In genomic region chr16:12802048-12802447, GRCh38 we compare ENCODE assay signal across 11 cellular contexts. TPM values are rescaled to one million over a fixed set of nuclear protein-coding genes. Genes with fewer than 3 reads are reported as not detected.
A peak's percentile ranks its signal among the peaks of the same experiment; 100 is the strongest.
DNase-seq lines count a peak whose midpoint lies in the region; ATAC-seq and TF ChIP-seq lines count a peak whose summit lies in the region.
"Had no signal": no experiment of that assay in that cellular context is flagged by ENCODE, and none has a peak within 500 bp of the region (broad histone marks: within the 10 kb centered on the region; RNA-seq: fewer than 3 reads in every experiment).

No MANE protein-coding gene starts in this region.

- H3K27me3 Mint-ChIP-seq in activated naive CD4-positive, alpha-beta T cell treated with anti-CD3 and anti-CD28 coated beads, Interleukin-2, amount 50 U/mL, for 24 hours, result no peaks in the 10 kb centered on the region
- no peaks in the 10 kb centered on the region for H3K27me3 Mint-ChIP-seq in type B pancreatic cell

- H3K27ac Mint-ChIP-seq in activated naive CD4-positive, alpha-beta T cell treated with anti-CD3 and anti-CD28 coated beads, Interleukin-2, amount 50 U/mL, for 24 hours, result no peak overlapping the region
- H3K27ac Mint-ChIP-seq in type B pancreatic cell, result peak overlapping the region; percentile 93

- no peaks in the 10 kb centered on the region for H3K27me3 ChIP-seq in ascending aorta
- no peaks in the 10 kb centered on the region for H3K27me3 ChIP-seq in lower lobe of right lung (ENCODE audit: low read depth)
- H3K27me3 ChIP-seq in gastrocnemius medialis, result no peaks in the 10 kb centered on the region
- H3K27me3 ChIP-seq in uterus, result no peaks in the 10 kb centered on the region
- H3K27me3 ChIP-seq: body of pancreas had no signal

- H3K4me3 ChIP-seq in ascending aorta (peak overlapping the region in 1 of 2 donors; percentile 73), lower lobe of right lung (peak overlapping the region; percentile 23), gastrocnemius medialis (no peak overlapping the region), uterus (no peak overlapping the region)
- H3K4me3 ChIP-seq: body of pancreas had no signal

- no peaks in the 10 kb centered on the region for H3K36me3 ChIP-seq in ascending aorta
- H3K36me3 ChIP-seq in lower lobe of right lung, result no peaks in the 10 kb centered on the region
- no peaks in the 10 kb centered on the region for H3K36me3 ChIP-seq in gastrocnemius medialis
- H3K36me3 ChIP-seq in uterus, result no peaks in the 10 kb centered on the region

- peaks cover 3 to 19% of the 10 kb centered on the region in 2 donors for H3K4me1 ChIP-seq in ascending aorta
- peaks cover 35% of the 10 kb centered on the region for H3K4me1 ChIP-seq in lower lobe of right lung
- peaks cover 4 to 12% of the 10 kb centered on the region in 2 donors for H3K4me1 ChIP-seq in gastrocnemius medialis
- no peaks in the 10 kb centered on the region for H3K4me1 ChIP-seq in uterus

- TF ChIP-seq POLR2A in gastrocnemius medialis (IDR thresholded peaks at IDR 0.05) (no peak), uterus (IDR thresholded peaks at IDR 0.05) (no peak)

- ATAC-seq in lower lobe of right lung, result no peak
- ATAC-seq in gastrocnemius medialis, result no peak
- ATAC-seq in HG03095 (IDR thresholded peaks at IDR 0.05; ENCODE audit: unreplicated experiment), result no peak
- ATAC-seq: body of pancreas had no signal

- H3K9me3 Mint-ChIP-seq in activated naive CD4-positive, alpha-beta T cell treated with anti-CD3 and anti-CD28 coated beads, Interleukin-2, amount 50 U/mL, for 24 hours, result peaks cover 7% of the 10 kb centered on the region
- no peaks in the 10 kb centered on the region for H3K9me3 Mint-ChIP-seq in type B pancreatic cell

- peaks cover 15% of the 10 kb centered on the region for H3K4me1 Mint-ChIP-seq in activated naive CD4-positive, alpha-beta T cell treated with anti-CD3 and anti-CD28 coated beads, Interleukin-2, amount 50 U/mL, for 24 hours
- peaks cover 31% of the 10 kb centered on the region for H3K4me1 Mint-ChIP-seq in type B pancreatic cell (ENCODE audit: unreplicated experiment)

- H3K36me3 Mint-ChIP-seq in activated naive CD4-positive, alpha-beta T cell treated with anti-CD3 and anti-CD28 coated beads, Interleukin-2, amount 50 U/mL, for 24 hours, result no peaks in the 10 kb centered on the region
- no peaks in the 10 kb centered on the region for H3K36me3 Mint-ChIP-seq in type B pancreatic cell

- no peak for TF ChIP-seq CTCF in ascending aorta (IDR thresholded peaks at IDR 0.05)
- no peak for TF ChIP-seq CTCF in lower lobe of right lung (IDR thresholded peaks at IDR 0.05)
- TF ChIP-seq CTCF in type B pancreatic cell (conservative IDR thresholded peaks at IDR 0.05), result no peak
- no peak for TF ChIP-seq CTCF in gastrocnemius medialis (IDR thresholded peaks at IDR 0.05 in 4 of 5, conservative IDR thresholded peaks at IDR 0.05 in 1 of 5)
- no peak for TF ChIP-seq CTCF in uterus (IDR thresholded peaks at IDR 0.05)

- no peak for DNase-seq in activated naive CD4-positive, alpha-beta T cell (lab: John Stamatoyannopoulos, UW)
- DNase-seq in ascending aorta (ENCODE audit: low spot score in 2 of 2) (no peak), lower lobe of right lung (no peak), type B pancreatic cell (ENCODE audit: extremely low spot score, unreplicated experiment) (no peak), gastrocnemius medialis (no peak), uterus (no peak)
- DNase-seq: NCI-H510A treated with DMSO at 0.1 percent for 48 hours had no signal

- H3K4me3 Mint-ChIP-seq in activated naive CD4-positive, alpha-beta T cell treated with anti-CD3 and anti-CD28 coated beads, Interleukin-2, amount 50 U/mL, for 24 hours, result peak overlapping the region; percentile 94
- H3K4me3 Mint-ChIP-seq in type B pancreatic cell, result peak overlapping the region; percentile 91

- no peaks in the 10 kb centered on the region for H3K9me3 ChIP-seq in ascending aorta
- H3K9me3 ChIP-seq in lower lobe of right lung, result no peaks in the 10 kb centered on the region
- H3K9me3 ChIP-seq in gastrocnemius medialis, result no peaks in the 10 kb centered on the region
- H3K9me3 ChIP-seq in uterus, result no peaks in the 10 kb centered on the region
- H3K9me3 ChIP-seq: body of pancreas had no signal

- in situ Hi-C loops in gastrocnemius medialis (cut with MboI; ENCODE audit: low sequenced_read_pairs in 4 of 4), result loop anchor here in 2 of 4 donors (25.0 kb wide), 3 partner anchors 340 to 840 kb away; partner anchors contain the start of gene TNFRSF17 (in 1 of the 2)

- intact Hi-C loops in ascending aorta (cut with DNase I), result loop anchor here (10.0 kb wide), 1 partner anchor 1093 kb away; no protein-coding TSS in a partner anchor
- intact Hi-C loops in lower lobe of right lung (cut with DNase I), result no loop called here
- intact Hi-C loops in gastrocnemius medialis (cut with DNase I; ENCODE audit: low total_unique reads), result no loop called here
- intact Hi-C loops in uterus (cut with DNase I; ENCODE audit: low total_unique reads), result no loop called here

- peak overlapping the region; percentile 45 to 82 for H3K27ac ChIP-seq in ascending aorta
- peak overlapping the region; percentile 28 for H3K27ac ChIP-seq in lower lobe of right lung
- no peak overlapping the region for H3K27ac ChIP-seq in gastrocnemius medialis
- H3K27ac ChIP-seq in uterus, result no peak overlapping the region
- H3K27ac ChIP-seq: parathyroid adenoma had no signal

RNA-seq across cellular contexts. Expression of gene CPPED1, which starts 1.6 kb away (rescaled TPM):
- total RNA-seq in ascending aorta (13.3 TPM), lower lobe of right lung (33.0 TPM), type B pancreatic cell (ENCODE audit: low replicate concordance) (15.2 and 17.4 TPM in 2 replicates), gastrocnemius medialis (1 to 10 TPM; 2.8 to 8.7 (median 6.6) TPM), uterus (1 to 10 TPM; 1.5 to 9.2 (median 5.5) TPM)

Comparison
In these comparisons a context has a peak if more than half of its experiments do, and no peak if none do; other contexts are left out.
1. H3K27ac ChIP-seq: peak in ascending aorta (2 of 2) and lower lobe of right lung (single experiment); none in gastrocnemius medialis (0 of 4) and uterus (0 of 2).